Comparison of ENCODE assay signal across 8 cellular contexts in genomic region chr2:24490674-24491625, GRCh38. TPM values are rescaled to one million over a fixed set of nuclear protein-coding genes. Genes with fewer than 3 reads are reported as not detected.
DNase-seq lines count a peak whose midpoint lies in the region; ATAC-seq, FAIRE-seq and TF ChIP-seq lines count a peak whose summit lies in the region.

Gene NCOA1 (plus strand): TSS chr2:24491254. CDS start chr2:24658678, 167,424 bp downstream.

- H3K36me3 ChIP-seq in left ventricle myocardium inferior (no peaks in the 10 kb centered on the region), psoas muscle (ENCODE audit: insufficient read depth in 1 of 2, low read depth in 1 of 2) (no peaks in the 10 kb centered on the region), urinary bladder (ENCODE audit: insufficient read depth) (no peaks in the 10 kb centered on the region)

- DNase-seq in GM12891 (ENCODE audit: insufficient read length, low spot score), result peak; percentile 78
- DNase-seq in NCI-H146 (lab: John Stamatoyannopoulos, UW), result peak; percentile 92
- DNase-seq in amniotic epithelial cell (ENCODE audit: low read depth), result peak; percentile 83
- peak; percentile 91 for DNase-seq in left ventricle myocardium inferior
- peak; percentile 92 to 95 for DNase-seq in psoas muscle

- H3K9me3 ChIP-seq in left ventricle myocardium inferior (replicated peaks), result no peaks in the 10 kb centered on the region
- H3K9me3 ChIP-seq in psoas muscle, result no peaks in the 10 kb centered on the region

- peak within 1 kb of the TSS; percentile 89 for H3K27ac ChIP-seq in left ventricle myocardium inferior (replicated peaks)
- H3K27ac ChIP-seq in psoas muscle, result peak within 1 kb of the TSS; percentile 94
- H3K27ac ChIP-seq in urinary bladder (ENCODE audit: low read depth), result peak within 1 kb of the TSS; percentile 98

- H3K27me3 ChIP-seq in left ventricle myocardium inferior (ENCODE audit: low read depth) (no peaks in the 10 kb centered on the region), psoas muscle (ENCODE audit: insufficient read depth in 3 of 3, low read length in 2 of 3) (no peaks in the 10 kb centered on the region)

- H3K4me3 ChIP-seq in left ventricle myocardium inferior (peak within 1 kb of the TSS; percentile 91), psoas muscle (peak within 1 kb of the TSS; percentile 86), urinary bladder (ENCODE audit: low read depth, low read length) (peak within 1 kb of the TSS; percentile 97)

- peaks cover 57% of the 10 kb centered on the region for H3K4me1 ChIP-seq in left ventricle myocardium inferior
- H3K4me1 ChIP-seq in psoas muscle, result peaks cover 34% of the 10 kb centered on the region
- no peaks in the 10 kb centered on the region for H3K4me1 ChIP-seq in urinary bladder (ENCODE audit: insufficient read depth)

- 0 to 1% (median 1%) methylated on average over 31 to 127 of the region's 129 CpGs for WGBS in psoas muscle, 3 donors
- under 1% methylated on average over 109 of the region's 129 CpGs for WGBS in urinary bladder

- FAIRE-seq in GM12891 (lab: Jason Lieb, UNC), result peak; percentile 80

- TF ChIP-seq CTCF in left ventricle myocardium inferior (IDR thresholded peaks at IDR 0.05; ENCODE audit: borderline replicate concordance) (peak; percentile 47), psoas muscle (IDR thresholded peaks at IDR 0.05) (peak; percentile 26)

- peak; percentile 70 for ATAC-seq in HG02840 (IDR thresholded peaks at IDR 0.05; ENCODE audit: low FRiP score, unreplicated experiment)
- ATAC-seq in psoas muscle, result peak; percentile 80 to 87 (median 84)

- TF ChIP-seq POLR2A in GM12891 (IDR thresholded peaks at IDR 0.05; ENCODE audit: low read depth, low read length), result peak; percentile 69; the same call in 1 of the 2 replicates

- intact Hi-C loops in T-helper 1 cell treated with Interleukin-12 subunit alpha and Interleukin-12 subunit beta and Interleukin-4 antibody, amounts not matched to agents 30 ng/mL and 1 ng/mL, for 36 hours (cut with micrococcal nuclease), result loop anchor here (1.0 to 5.0 kb wide), 13 partner anchors 70 to 1182 kb away; partner anchors contain the start of genes ADCY3, ATAD2B, CENPO and DTNB
- intact Hi-C loops in left ventricle myocardium inferior (cut with micrococcal nuclease), result loop anchor here (10.0 kb wide), 2 partner anchors 56 to 234 kb away; no protein-coding TSS in a partner anchor
- intact Hi-C loops in psoas muscle (cut with DNase I), result loop anchor here (2.0 to 10.0 kb wide), 4 partner anchors 34 to 174 kb away; no protein-coding TSS in a partner anchor

TF ChIP-seq in GM12891, 5 proteins besides CTCF, POLR2A, EP300 and RAD21:
- TF ChIP-seq SPI1 (IDR thresholded peaks at IDR 0.05; ENCODE audit: low read depth, low read length) (no peak), TAF1 (IDR thresholded peaks at IDR 0.05; ENCODE audit: low read depth, low read length) (peak; percentile 66), PAX5 (IDR thresholded peaks at IDR 0.05; ENCODE audit: insufficient read depth, low read length, severe bottlenecking) (no peak), POU2F2 (IDR thresholded peaks at IDR 0.05; ENCODE audit: low read depth, low read length) (no peak), POLR2AphosphoS5 (IDR thresholded peaks at IDR 0.05; ENCODE audit: low read depth, low read length) (peak; percentile 18; the same call in 1 of the 2 replicates)

RNA-seq across cellular contexts. Expression of gene NCOA1, which starts in this region (rescaled TPM):
- 11.7 TPM for polyA plus RNA-seq in GM12891 (2012; ENCODE audit: low read depth, missing spikeins)
- total RNA-seq in T-helper 1 cell treated with Interleukin-12 subunit alpha and Interleukin-12 subunit beta and Interleukin-4 antibody, amounts not matched to agents 30 ng/mL and 1 ng/mL, for 36 hours, result 25.1 and 27.0 TPM in 2 replicates
- total RNA-seq in left ventricle myocardium inferior, result 26.9 TPM
- 10 to 100 TPM; 44.2 to 78.1 (median 53.9) TPM for total RNA-seq in psoas muscle
- polyA plus RNA-seq in psoas muscle, result 10 to 100 TPM; 12.8 to 23.0 (median 19.1) TPM
- 107 TPM for total RNA-seq in urinary bladder
- polyA plus RNA-seq in urinary bladder, result 24.4 TPM

Comparison
In these comparisons a context has a peak if more than half of its experiments do, and no peak if none do; other contexts are left out.
1. Peak in every context shown above with its lines: DNase-seq, ATAC-seq, H3K4me3 ChIP-seq and H3K27ac ChIP-seq.